In the genomic region with DNA sequence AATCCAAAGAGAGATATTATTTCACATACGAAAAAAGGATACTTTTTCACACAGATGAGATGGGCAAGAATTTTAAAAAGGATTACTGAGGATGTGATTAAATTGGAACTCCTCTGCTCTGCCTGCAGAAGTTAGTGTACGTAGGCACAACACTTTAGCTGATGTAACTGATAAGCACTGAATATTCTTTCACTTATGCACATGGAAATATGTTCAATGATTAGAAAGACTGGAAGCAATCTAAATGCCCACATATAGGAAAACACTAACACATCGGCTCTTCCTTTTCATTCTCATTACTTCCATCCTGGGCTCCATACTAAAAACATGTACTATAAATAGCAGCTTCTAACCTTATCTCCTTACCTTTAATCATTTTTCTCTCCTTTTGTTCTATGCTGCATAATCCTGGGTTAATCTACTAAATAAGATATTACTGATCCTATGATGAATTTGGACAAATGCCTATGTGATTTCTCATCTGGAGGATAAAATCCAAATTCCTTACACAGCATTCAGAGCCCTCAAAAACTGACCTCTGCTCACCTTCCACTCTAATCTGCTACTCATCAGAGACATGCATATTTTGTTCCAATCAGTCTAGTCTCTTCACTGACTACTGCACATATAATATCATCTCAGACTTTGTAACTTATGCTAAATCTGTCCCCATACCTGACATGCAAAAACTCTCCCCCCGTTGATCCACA, we compare ENCODE assay signal across 1 cellular context.
TF ChIP-seq lines count a peak whose summit lies in the region.

No MANE protein-coding gene starts in this region.

TF ChIP-seq in HEK293T, 16 proteins besides CTCF, POLR2A, EP300 and RAD21 (continued from another document):
- TF ChIP-seq LEF1 (IDR thresholded peaks at IDR 0.05; ENCODE audit: borderline replicate concordance) (no peak), BHLHE40 (IDR thresholded peaks at IDR 0.05; ENCODE audit: borderline replicate concordance) (no peak), SP1 (IDR thresholded peaks at IDR 0.05) (no peak), ELF4 (IDR thresholded peaks at IDR 0.05) (no peak), ARNT (IDR thresholded peaks at IDR 0.05) (no peak), NFRKB (IDR thresholded peaks at IDR 0.05) (no peak), HDGF (IDR thresholded peaks at IDR 0.05; ENCODE audit: borderline replicate concordance) (no peak), FOXA1 (IDR thresholded peaks at IDR 0.05) (no peak)
TF ChIP-seq in HEK293T: peak in this region for 0.
